8 cellular contexts compared by ENCODE assay signal in genomic region chr1:10399487-10399917, GRCh38. TPM values are rescaled to one million over a fixed set of nuclear protein-coding genes. Genes with fewer than 3 reads are reported as not detected.
DNase-seq lines count a peak whose midpoint lies in the region; ATAC-seq and TF ChIP-seq lines count a peak whose summit lies in the region.

No MANE protein-coding gene starts in this region.

- peaks cover 10 to 17% (median 15%) of the 10 kb centered on the region in 3 donors for H3K4me1 Mint-ChIP-seq in IgD-negative memory B cell

- 1 to 2% (median 1%) methylated on average over 9 to 34 of the region's 34 CpGs for WGBS in adrenal gland, 4 donors

- TF ChIP-seq POLR2A in adrenal gland (IDR thresholded peaks at IDR 0.05), result peak in 1 of 2 donors; percentile 5

- H3K4me3 Mint-ChIP-seq in IgD-negative memory B cell, result peak overlapping the region; percentile 91 to 96 (median 94)

- intact Hi-C loops in adrenal gland (cut with DNase I), result no loop called here

- peaks cover 5% of the 10 kb centered on the region for H3K36me3 Mint-ChIP-seq in IgD-negative memory B cell

- no peak for TF ChIP-seq CTCF in adrenal gland (IDR thresholded peaks at IDR 0.05)
- TF ChIP-seq CTCF in GM20000 (IDR thresholded peaks at IDR 0.05; ENCODE audit: extremely low read depth, missing control alignments), result no peak

- H3K4me1 ChIP-seq in adrenal gland (replicated peaks in 1 of 2), result peaks cover 0 to 27% of the 10 kb centered on the region in 2 donors

- peaks cover 0 to 28% of the 10 kb centered on the region in 2 donors for H3K36me3 ChIP-seq in adrenal gland (replicated peaks in 1 of 2)

- ATAC-seq in GM18519 (IDR thresholded peaks at IDR 0.05; ENCODE audit: low FRiP score, unreplicated experiment), result no peak

- in situ Hi-C loops in G401 (cut with HindIII; ENCODE audit: low sequenced_read_pairs), result no loop called here

- no peaks in the 10 kb centered on the region for H3K9me3 Mint-ChIP-seq in IgD-negative memory B cell

- DNase-seq in G401 (ENCODE audit: low spot score) (peak; percentile 50), adrenal gland (peak in 5 of 7 donors; percentile 36 to 63 (median 45)), hepatic stellate cell (ENCODE audit: low spot score) (peak; percentile 32), retina (peak; percentile 74), mesenteric fat pad (ENCODE audit: low spot score) (no peak), GM20000 (ENCODE audit: low spot score) (no peak)

- no peaks in the 10 kb centered on the region for H3K27me3 Mint-ChIP-seq in IgD-negative memory B cell

- H3K9me3 ChIP-seq in adrenal gland (replicated peaks in 1 of 3), result no peaks in the 10 kb centered on the region

- peak overlapping the region; percentile 2 to 90 (median 79) for H3K27ac Mint-ChIP-seq in IgD-negative memory B cell

- peak overlapping the region; percentile 43 to 86 (median 53) for H3K4me3 ChIP-seq in adrenal gland

- H3K27ac ChIP-seq in adrenal gland, result peak overlapping the region; percentile 69 to 95 (median 87)

- no peaks in the 10 kb centered on the region for H3K27me3 ChIP-seq in adrenal gland

RNA-seq across cellular contexts. Expression of gene PGD, which starts 0.6 kb away (rescaled TPM):
- 266 and 357 TPM in 2 replicates for total RNA-seq in G401 (2014; rRNA removed; shearing (Covaris generic))
- polyA plus RNA-seq in IgD-negative memory B cell, result 44.8 TPM
- total RNA-seq in adrenal gland, result 100 to 1,000 TPM in 2 of 8 donors, 10 to 100 TPM in 6; 68.5 to 162 (median 84.6) TPM
- 100 to 1,000 TPM in 1 of 3 donors, 10 to 100 TPM in 2; 32.2 to 170 (median 41.4) TPM for polyA plus RNA-seq in adrenal gland
- 434 TPM for total RNA-seq in mesenteric fat pad

RNA-seq across cellular contexts. Expression of gene CENPS, which starts 30.7 kb away (rescaled TPM):
- total RNA-seq in G401 (2014; rRNA removed; shearing (Covaris generic)), result 11.0 and 14.3 TPM in 2 replicates
- polyA plus RNA-seq in IgD-negative memory B cell (12.3 TPM), adrenal gland (10 to 100 TPM; 19.6 to 25.4 (median 24.5) TPM)
- total RNA-seq in adrenal gland (10 to 100 TPM in 7 of 8 donors, 1 to 10 TPM in 1; 10.0 to 32.9 (median 16.0) TPM), mesenteric fat pad (6.7 TPM)

RNA-seq across cellular contexts. Expression of gene CORT, which starts 50.3 kb away (rescaled TPM):
- not detected in 2 replicates for total RNA-seq in G401 (2014; rRNA removed; shearing (Covaris generic))
- not detected for polyA plus RNA-seq in IgD-negative memory B cell
- under 1 TPM in 3 of 8 donors, not detected in 5; 0.44 to 0.53 (median 0.46) TPM for total RNA-seq in adrenal gland
- polyA plus RNA-seq in adrenal gland, result 1 to 10 TPM in 1 of 3 donors, under 1 TPM in 1, not detected in 1; 0.67 to 1.4 TPM
- total RNA-seq in mesenteric fat pad, result not detected

Comparison
In these comparisons a context has a peak if more than half of its experiments do, and no peak if none do; other contexts are left out.
1. DNase-seq: peak in G401 (single experiment), adrenal gland (5 of 7), hepatic stellate cell (single experiment) and retina (single experiment); none in mesenteric fat pad (single experiment) and GM20000 (single experiment).